6 cellular contexts compared by ENCODE assay signal in genomic region chr2:89996779-89997178, GRCh38.
DNase-seq lines count a peak whose midpoint lies in the region; ATAC-seq, FAIRE-seq and TF ChIP-seq lines count a peak whose summit lies in the region.
"Not testable (repeated sequence)": the region's sequence is repeated elsewhere in the genome, so short reads cannot be mapped to it uniquely, and the experiment has no call there.

No MANE protein-coding gene starts in this region.

- in situ Hi-C loops in KBM-7 (cut with MboI; ENCODE audit: low pct_unique_long_range_greater_than_20kb, low sequenced_read_pairs), result not testable (repeated sequence)

- DNase-seq in GDM1 (lab: John Stamatoyannopoulos, UW) (peak; percentile 23), KBM-7 (peak; percentile 20)
- not testable (repeated sequence) for DNase-seq in OCI-LY7 (ENCODE audit: low spot score); H1 (ENCODE audit: low read depth in 1 of 2, low spot score in 2 of 2); naive B cell

- not testable (repeated sequence) for H2BK12ac ChIP-seq in H1 (ENCODE audit: low read depth, low read length)

- BruUV-seq in OCI-LY7 (replicated peaks; lab: Mats Ljungman, UMichigan), result not testable (repeated sequence)

- H2BK120ac ChIP-seq in H1 (replicated peaks; ENCODE audit: low read depth, low read length), result not testable (repeated sequence)

- H3K4me3 Mint-ChIP-seq in naive B cell, result peak overlapping the region in 2 of 8 donors; percentile 5 to 54

- not testable (repeated sequence) for H2BK15ac ChIP-seq in H1 (ENCODE audit: low read length)

- not testable (repeated sequence) for H3K79me1 ChIP-seq in H1 (ENCODE audit: low read depth, low read length)

- H3K9me3 Mint-ChIP-seq in naive B cell, result not testable (repeated sequence)

- not testable (repeated sequence) for H4K20me1 ChIP-seq in BLaER1 treated with 17β-estradiol and CSF1 and Interleukin-3, amounts not matched to agents 10 nM and 100 nM; OCI-LY7 (ENCODE audit: insufficient read depth, low read length); H1 (replicated peaks in 1 of 2; ENCODE audit: control insufficient read depth in 1 of 2, insufficient read depth in 2 of 2, low read length in 2 of 2)

- FAIRE-seq in H1 (lab: Jason Lieb, UNC), result peak; percentile 13

- peaks cover 8 to 40% (median 21%) of the 10 kb centered on the region in 10 experiments for H3K4me1 ChIP-seq in BLaER1 treated with 17β-estradiol and CSF1 and Interleukin-3, amounts not matched to agents 10 nM and 100 nM
- H3K4me1 ChIP-seq in OCI-LY7 (ENCODE audit: insufficient read depth, low read length, poor library complexity, severe bottlenecking), result peaks cover 22% of the 10 kb centered on the region
- not testable (repeated sequence) for H3K4me1 ChIP-seq in H1 (replicated peaks in 1 of 4; ENCODE audit: control insufficient read depth in 3 of 4, insufficient read depth in 4 of 4, low read length in 3 of 4)

- POLR2A ChIA-PET in OCI-LY7 (lab: Charles Lee); H1 (lab: Charles Lee; ENCODE audit: partially characterized antibody): not testable (repeated sequence)

- not testable (repeated sequence) for H2AK5ac ChIP-seq in H1 (ENCODE audit: low read depth, low read length)

- not testable (repeated sequence) for H3K9me3 ChIP-seq in BLaER1 treated with 17β-estradiol and CSF1 and Interleukin-3, amounts not matched to agents 10 nM and 100 nM (replicated peaks in 1 of 11); OCI-LY7 (ENCODE audit: low read length)
- peaks cover 6 to 14% of the 10 kb centered on the region in 2 experiments; a peak in 1 of 4 replicates for H3K9me3 ChIP-seq in H1 (ENCODE audit: insufficient read depth in 2 of 2, low read depth in 1 of 2, low read length in 1 of 2)

- not testable (repeated sequence) for H3K4me3 ChIP-seq in BLaER1 treated with 17β-estradiol and CSF1 and Interleukin-3, amounts not matched to agents 10 nM and 100 nM; OCI-LY7 (ENCODE audit: low read depth, low read length, poor library complexity, severe bottlenecking); H1 (ENCODE audit: extremely low read depth in 1 of 4, insufficient read depth in 2 of 4, low read depth in 3 of 4, low read length in 4 of 4)

- not testable (repeated sequence) for TF ChIP-seq RAD21 in H1 (IDR thresholded peaks at IDR 0.05 in 1 of 2, conservative IDR thresholded peaks at IDR 0.05 in 1 of 2; ENCODE audit: low read depth in 2 of 2, low read length in 2 of 2)

- H3K14ac ChIP-seq in H1 (ENCODE audit: insufficient read length), result not testable (repeated sequence)

- not testable (repeated sequence) for H3K18ac ChIP-seq in H1 (ENCODE audit: extremely low read depth, low read length)

- H3K27ac Mint-ChIP-seq in naive B cell, result peak overlapping the region in 1 of 6 donors; percentile 32

- H3K4ac ChIP-seq in H1 (replicated peaks; ENCODE audit: insufficient read length, low read depth, low read length), result not testable (repeated sequence)

- H3K27me3 Mint-ChIP-seq in naive B cell, result not testable (repeated sequence)

- peak; percentile 76 to 79 for ATAC-seq in naive B cell (ENCODE audit: low read depth in 2 of 2)

- not testable (repeated sequence) for H4K8ac ChIP-seq in H1 (ENCODE audit: extremely low read depth, insufficient read depth, low read length)

- intact Hi-C loops in OCI-LY7 (cut with micrococcal nuclease; ENCODE audit: unreplicated experiment), result not testable (repeated sequence)

- peak overlapping the region in 10 of 11 experiments; percentile 23 to 62 (median 51); a peak in 16 of 22 replicates for H3K4me2 ChIP-seq in BLaER1 treated with 17β-estradiol and CSF1 and Interleukin-3, amounts not matched to agents 10 nM and 100 nM
- H3K4me2 ChIP-seq in OCI-LY7 (ENCODE audit: low read length), result 0 out of 2 replicates have a peak overlapping the region, but pooled peaks have one; percentile 9
- not testable (repeated sequence) for H3K4me2 ChIP-seq in H1 (ENCODE audit: insufficient read depth in 1 of 2, low read depth in 2 of 2, low read length in 2 of 2)

- not testable (repeated sequence) for TF ChIP-seq POLR2A in H1 (IDR thresholded peaks at IDR 0.05; ENCODE audit: control extremely low read depth in 1 of 2, low read depth in 2 of 2, low read length in 2 of 2)

- H3K79me2 ChIP-seq in OCI-LY7 (ENCODE audit: insufficient read depth, low read depth, low read length); H1 (ENCODE audit: control insufficient read depth in 1 of 2, insufficient read depth in 2 of 2, low read length in 2 of 2): not testable (repeated sequence)

- TF ChIP-seq EP300 in H1 (IDR thresholded peaks at IDR 0.05; ENCODE audit: borderline replicate concordance in 1 of 2, low read depth in 2 of 2, low read length in 2 of 2), result not testable (repeated sequence)

- not testable (repeated sequence) for H3K27me3 ChIP-seq in BLaER1 treated with 17β-estradiol and CSF1 and Interleukin-3, amounts not matched to agents 10 nM and 100 nM; H1 (replicated peaks in 1 of 4; ENCODE audit: control insufficient read depth in 3 of 4, extremely low read depth in 1 of 4, insufficient read depth in 3 of 4, low read length in 3 of 4)

- H3K27ac ChIP-seq in BLaER1 treated with 17β-estradiol and CSF1 and Interleukin-3, amounts not matched to agents 10 nM and 100 nM, result peak overlapping the region in 7 of 11 experiments; percentile 14 to 66 (median 58); a peak in 11 of 22 replicates
- H3K27ac ChIP-seq in OCI-LY7 (ENCODE audit: low read depth, low read length, poor library complexity, severe bottlenecking); H1 (ENCODE audit: low read depth, low read length): not testable (repeated sequence)

- not testable (repeated sequence) for H3K36me3 Mint-ChIP-seq in naive B cell

- not testable (repeated sequence) for H3K23ac ChIP-seq in H1 (ENCODE audit: insufficient read length)

- not testable (repeated sequence) for H3K56ac ChIP-seq in H1 (replicated peaks; ENCODE audit: insufficient read length, low read depth, low read length)

- not testable (repeated sequence) for H2BK5ac ChIP-seq in H1 (ENCODE audit: low read depth, low read length)

- not testable (repeated sequence) for H2AFZ ChIP-seq in OCI-LY7 (ENCODE audit: low read length); H1 (ENCODE audit: low read length)

- H4K5ac ChIP-seq in H1 (ENCODE audit: insufficient read length, low read depth, low read length), result not testable (repeated sequence)

- H3K36me3 ChIP-seq in BLaER1 treated with 17β-estradiol and CSF1 and Interleukin-3, amounts not matched to agents 10 nM and 100 nM; OCI-LY7 (ENCODE audit: insufficient read depth, low read length); H1 (ENCODE audit: control insufficient read depth in 2 of 4, insufficient read depth in 4 of 4, low read length in 3 of 4): not testable (repeated sequence)

- TF ChIP-seq CTCF in OCI-LY7 (conservative IDR thresholded peaks at IDR 0.05; ENCODE audit: low read length); H1 (IDR thresholded peaks at IDR 0.05; ENCODE audit: control extremely low read depth in 1 of 3, insufficient read depth in 1 of 3, low read depth in 1 of 3, low read length in 3 of 3): not testable (repeated sequence)

- not testable (repeated sequence) for H3K9ac ChIP-seq in BLaER1 treated with 17β-estradiol and CSF1 and Interleukin-3, amounts not matched to agents 10 nM and 100 nM; H1 (replicated peaks in 1 of 4; ENCODE audit: extremely low read depth in 1 of 4, low read depth in 3 of 4, low read length in 3 of 4)

- not testable (repeated sequence) for H3K23me2 ChIP-seq in H1 (ENCODE audit: low read depth, low read length)

- H3K4me1 Mint-ChIP-seq in naive B cell, result not testable (repeated sequence)

- CTCF ChIA-PET in OCI-LY7 (lab: Charles Lee; ENCODE audit: unreplicated experiment); H1 (lab: Charles Lee; ENCODE audit: partially characterized antibody): not testable (repeated sequence)

- H4K91ac ChIP-seq in H1 (replicated peaks; ENCODE audit: insufficient read length, low read length), result not testable (repeated sequence)

- H3K9me2 ChIP-seq in OCI-LY7 (ENCODE audit: insufficient read depth, low read length), result not testable (repeated sequence)

- H2BK20ac ChIP-seq in H1 (ENCODE audit: low read length), result not testable (repeated sequence)
